Comparison of ENCODE assay signal across 2 cellular contexts in the genomic region with DNA sequence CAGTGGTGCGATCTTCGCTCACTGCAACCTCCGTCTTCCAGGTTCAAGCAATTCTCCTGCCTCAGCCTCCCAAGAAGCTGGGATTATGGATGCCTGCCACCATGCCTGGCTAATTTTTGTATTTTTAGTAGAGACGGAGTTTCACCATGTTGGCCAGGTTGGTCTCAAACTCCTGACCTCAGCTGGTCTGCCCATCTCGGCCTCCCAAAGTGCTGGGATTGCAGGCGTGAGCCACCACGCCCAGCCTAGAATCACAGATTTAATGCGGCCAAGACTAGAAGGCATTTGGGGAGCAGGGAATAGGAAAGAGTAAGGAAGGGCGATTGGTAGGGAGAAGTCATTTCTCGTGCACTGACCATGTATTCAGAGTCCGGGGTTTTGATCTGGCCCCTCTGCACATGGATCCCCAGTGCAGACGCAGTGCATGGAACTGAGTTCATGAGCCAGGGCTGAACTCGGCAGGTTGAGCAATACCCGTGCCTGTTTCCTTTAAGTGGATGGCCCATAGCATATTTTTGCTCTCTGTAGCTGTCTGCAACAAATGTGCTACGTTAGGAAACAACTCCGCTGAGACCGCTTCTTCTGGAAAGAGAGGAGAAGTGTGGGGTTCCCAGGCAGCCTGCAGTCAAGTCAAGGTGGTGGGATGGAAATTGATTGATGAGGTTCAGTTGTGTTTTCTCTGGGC.
TF ChIP-seq lines count a peak whose summit lies in the region.

No MANE protein-coding gene starts in this region.

TF ChIP-seq in K562, 482 proteins besides CTCF, POLR2A, EP300 and RAD21:
- TF ChIP-seq, protein P1, sequence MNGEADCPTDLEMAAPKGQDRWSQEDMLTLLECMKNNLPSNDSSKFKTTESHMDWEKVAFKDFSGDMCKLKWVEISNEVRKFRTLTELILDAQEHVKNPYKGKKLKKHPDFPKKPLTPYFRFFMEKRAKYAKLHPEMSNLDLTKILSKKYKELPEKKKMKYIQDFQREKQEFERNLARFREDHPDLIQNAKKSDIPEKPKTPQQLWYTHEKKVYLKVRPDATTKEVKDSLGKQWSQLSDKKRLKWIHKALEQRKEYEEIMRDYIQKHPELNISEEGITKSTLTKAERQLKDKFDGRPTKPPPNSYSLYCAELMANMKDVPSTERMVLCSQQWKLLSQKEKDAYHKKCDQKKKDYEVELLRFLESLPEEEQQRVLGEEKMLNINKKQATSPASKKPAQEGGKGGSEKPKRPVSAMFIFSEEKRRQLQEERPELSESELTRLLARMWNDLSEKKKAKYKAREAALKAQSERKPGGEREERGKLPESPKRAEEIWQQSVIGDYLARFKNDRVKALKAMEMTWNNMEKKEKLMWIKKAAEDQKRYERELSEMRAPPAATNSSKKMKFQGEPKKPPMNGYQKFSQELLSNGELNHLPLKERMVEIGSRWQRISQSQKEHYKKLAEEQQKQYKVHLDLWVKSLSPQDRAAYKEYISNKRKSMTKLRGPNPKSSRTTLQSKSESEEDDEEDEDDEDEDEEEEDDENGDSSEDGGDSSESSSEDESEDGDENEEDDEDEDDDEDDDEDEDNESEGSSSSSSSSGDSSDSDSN (IDR thresholded peaks at IDR 0.05; ENCODE audit: borderline replicate concordance in 1 of 2, low read depth in 2 of 2, low read length in 2 of 2), result no peak
- TF ChIP-seq ILK (tag; IDR thresholded peaks at IDR 0.05; ENCODE audit: borderline replicate concordance, low read depth), result no peak
- TF ChIP-seq, protein P2, sequence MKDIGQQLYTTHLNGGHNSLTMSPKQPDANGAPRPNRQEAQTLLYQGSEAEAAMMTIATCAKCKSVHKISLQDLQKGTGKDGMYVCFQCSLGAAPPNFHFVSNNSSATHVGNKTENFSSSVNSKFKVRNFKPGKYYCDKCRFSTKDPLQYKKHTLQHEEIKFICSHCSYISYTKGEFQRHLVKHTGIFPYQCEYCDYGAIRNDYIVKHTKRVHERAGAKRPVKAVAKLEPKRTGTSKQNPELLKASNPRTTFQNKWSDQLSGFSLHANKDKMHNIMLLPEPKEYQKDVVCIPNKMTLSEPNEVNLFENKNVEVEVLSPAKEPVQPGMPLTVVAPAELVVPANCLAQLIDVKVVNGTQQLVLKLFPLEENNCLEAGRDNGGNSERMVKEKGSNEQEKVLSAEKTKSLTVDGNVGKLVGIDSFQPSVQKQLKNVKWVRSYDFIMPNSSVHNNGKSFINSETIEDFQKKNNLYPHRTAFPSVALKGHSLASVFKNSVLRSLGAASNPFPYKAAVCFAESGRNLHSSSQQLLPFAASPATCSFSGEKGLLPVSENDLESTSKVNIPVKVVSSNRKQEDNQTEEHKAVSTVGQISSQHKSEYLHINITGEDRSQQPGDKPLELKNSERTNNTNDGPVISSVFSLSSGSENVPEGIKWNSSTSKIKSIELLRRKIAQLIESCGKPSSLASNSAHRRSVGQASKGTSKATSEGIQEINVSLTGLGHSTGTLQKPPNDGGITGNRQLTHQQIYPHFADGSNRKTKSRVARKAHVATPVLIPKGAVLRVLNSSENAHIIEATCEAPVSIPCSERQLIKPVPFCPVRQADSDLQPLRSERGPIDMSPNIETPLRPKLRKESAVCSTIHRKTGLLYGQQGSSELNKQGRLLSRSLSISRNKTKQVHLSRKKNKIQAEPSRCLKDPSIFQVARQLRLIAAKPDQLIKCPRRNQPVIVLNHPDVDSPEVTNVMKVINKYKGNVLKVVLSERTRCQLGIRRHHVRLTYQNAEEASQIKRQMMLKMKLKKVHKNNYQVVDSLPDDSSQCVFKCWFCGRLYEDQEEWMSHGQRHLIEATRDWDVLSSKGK (CRISPR knock-in tag; IDR thresholded peaks at IDR 0.05), result no peak
- TF ChIP-seq, protein P3, sequence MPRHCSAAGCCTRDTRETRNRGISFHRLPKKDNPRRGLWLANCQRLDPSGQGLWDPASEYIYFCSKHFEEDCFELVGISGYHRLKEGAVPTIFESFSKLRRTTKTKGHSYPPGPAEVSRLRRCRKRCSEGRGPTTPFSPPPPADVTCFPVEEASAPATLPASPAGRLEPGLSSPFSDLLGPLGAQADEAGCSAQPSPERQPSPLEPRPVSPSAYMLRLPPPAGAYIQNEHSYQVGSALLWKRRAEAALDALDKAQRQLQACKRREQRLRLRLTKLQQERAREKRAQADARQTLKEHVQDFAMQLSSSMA (CRISPR knock-in tag; IDR thresholded peaks at IDR 0.05), result no peak
- TF ChIP-seq KDM5B (IDR thresholded peaks at IDR 0.05; ENCODE audit: insufficient replicate concordance, low read depth, low read length), result no peak
- TF ChIP-seq, protein P4, sequence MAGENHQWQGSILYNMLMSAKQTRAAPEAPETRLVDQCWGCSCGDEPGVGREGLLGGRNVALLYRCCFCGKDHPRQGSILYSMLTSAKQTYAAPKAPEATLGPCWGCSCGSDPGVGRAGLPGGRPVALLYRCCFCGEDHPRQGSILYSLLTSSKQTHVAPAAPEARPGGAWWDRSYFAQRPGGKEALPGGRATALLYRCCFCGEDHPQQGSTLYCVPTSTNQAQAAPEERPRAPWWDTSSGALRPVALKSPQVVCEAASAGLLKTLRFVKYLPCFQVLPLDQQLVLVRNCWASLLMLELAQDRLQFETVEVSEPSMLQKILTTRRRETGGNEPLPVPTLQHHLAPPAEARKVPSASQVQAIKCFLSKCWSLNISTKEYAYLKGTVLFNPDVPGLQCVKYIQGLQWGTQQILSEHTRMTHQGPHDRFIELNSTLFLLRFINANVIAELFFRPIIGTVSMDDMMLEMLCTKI (IDR thresholded peaks at IDR 0.05; ENCODE audit: partially characterized antibody), result no peak
- TF ChIP-seq ZNF347 (CRISPR knock-in tag; IDR thresholded peaks at IDR 0.05; ENCODE audit: low read depth), result no peak
- no peak for TF ChIP-seq SMAD2 (IDR thresholded peaks at IDR 0.05; ENCODE audit: low read depth, low read length)
- TF ChIP-seq NFXL1 (CRISPR knock-in tag; IDR thresholded peaks at IDR 0.05), result no peak
- TF ChIP-seq CEBPG (CRISPR knock-in tag; IDR thresholded peaks at IDR 0.05), result no peak
- TF ChIP-seq CEBPG (tag; conservative IDR thresholded peaks at IDR 0.05 in 1 of 2, IDR thresholded peaks at IDR 0.05 in 1 of 2), result 0 out of 4 replicates have a peak, but pooled peaks of 1 of the 2 experiments have one; percentile 18
- no peak for TF ChIP-seq CBX5 (IDR thresholded peaks at IDR 0.05; ENCODE audit: borderline replicate concordance, low read depth)
- TF ChIP-seq CEBPB (tag; IDR thresholded peaks at IDR 0.05), result peak; percentile 39; the same call in 1 of the 2 replicates

TF ChIP-seq in liver, 16 proteins besides CTCF, POLR2A, EP300 and RAD21:
- no peak for TF ChIP-seq FOXA1 (IDR thresholded peaks at IDR 0.05)
- TF ChIP-seq TAF1 (conservative IDR thresholded peaks at IDR 0.05), result no peak
- no peak for TF ChIP-seq SP1 (IDR thresholded peaks at IDR 0.05)
- TF ChIP-seq RXRA (IDR thresholded peaks at IDR 0.05), result peak; percentile 67 to 73
- peak in 1 of 2 donors; percentile 14 for TF ChIP-seq HNF4A (conservative IDR thresholded peaks at IDR 0.05)
TF ChIP-seq in liver: peak in this region for 2.
